In genomic region chr17:64019486-64020067, GRCh38 we compare ENCODE assay signal across 8 cellular contexts. TPM values are rescaled to one million over a fixed set of nuclear protein-coding genes. Genes with fewer than 3 reads are reported as not detected.
DNase-seq lines count a peak whose midpoint lies in the region; ATAC-seq and TF ChIP-seq lines count a peak whose summit lies in the region.

No MANE protein-coding gene starts in this region.

- CTCF ChIA-PET in GM10248 (lab: Yijun Ruan, JAX) = interaction anchor here (0.5 to 6.4 kb wide), 16 partner anchors 10 to 229 kb away, joined by 3 to 71 read pairs (median 5); partner anchors contain the start of genes CD79B and CSHL1

- no peak for TF ChIP-seq CTCF in GM10248 (IDR thresholded peaks at IDR 0.05; ENCODE audit: control extremely low read depth, extremely low read depth, low read depth, missing control alignments)
- no peak for TF ChIP-seq CTCF in ascending aorta (IDR thresholded peaks at IDR 0.05)

- no peak overlapping the region for H3K18ac ChIP-seq in neuronal stem cell (ENCODE audit: low read length)

- H3K4ac ChIP-seq in neuronal stem cell (ENCODE audit: low read length) = no peak overlapping the region

- no peak overlapping the region for H2BK12ac ChIP-seq in neuronal stem cell (ENCODE audit: low read length)

- no peak overlapping the region for H2BK120ac ChIP-seq in neuronal stem cell (ENCODE audit: low read depth, low read length)

- H3K4me3 ChIP-seq in ascending aorta (peak overlapping the region; percentile 26 to 60), neuronal stem cell (ENCODE audit: low read length in 2 of 2) (no peak overlapping the region)

- H3K9me3 ChIP-seq in ascending aorta (no peaks in the 10 kb centered on the region), neuronal stem cell (replicated peaks in 1 of 2; ENCODE audit: control insufficient read depth in 2 of 2, insufficient read depth in 1 of 2, low read depth in 1 of 2, low read length in 2 of 2) (no peaks in the 10 kb centered on the region)

- H4K8ac ChIP-seq in neuronal stem cell (ENCODE audit: low read depth, low read length) = no peak overlapping the region

- DNase-seq in GM10248 (ENCODE audit: extremely low spot score) = peak; percentile 14
- DNase-seq in ascending aorta (ENCODE audit: low spot score in 2 of 2) = peak in 1 of 2 donors; percentile 37
- no peak for DNase-seq in neuronal stem cell (ENCODE audit: low spot score)
- no peak for DNase-seq in NCI-H774 (lab: John Stamatoyannopoulos, UW)
- DNase-seq in KBM-7 = no peak
- no peak for DNase-seq in UCSD-AML1 (lab: John Stamatoyannopoulos, UW; ENCODE audit: unreplicated experiment)

- no peak overlapping the region for H3K4me2 ChIP-seq in neuronal stem cell (ENCODE audit: insufficient read depth, low read length, poor library complexity, severe bottlenecking)

- H3K79me1 ChIP-seq in neuronal stem cell (ENCODE audit: low read depth, low read length) = no peaks in the 10 kb centered on the region

- no peaks in the 10 kb centered on the region for H3K36me3 ChIP-seq in ascending aorta
- no peaks in the 10 kb centered on the region for H3K36me3 ChIP-seq in neuronal stem cell (replicated peaks in 1 of 2; ENCODE audit: control insufficient read depth in 2 of 2, insufficient read depth in 2 of 2, low read length in 2 of 2)

- H2AFZ ChIP-seq in neuronal stem cell (ENCODE audit: low read length) = peak overlapping the region; percentile 60

- no CpG with 5 or more reads among the region's 11 CpGs for WGBS in neuronal stem cell (ENCODE audit: extremely low coverage in 2 of 2, insufficient read length in 2 of 2, insufficient replicate concordance in 1 of 2), 2 donors

- H3K23ac ChIP-seq in neuronal stem cell (ENCODE audit: low read depth, low read length, poor library complexity) = no peak overlapping the region

- H2BK5ac ChIP-seq in neuronal stem cell (ENCODE audit: low read length) = no peak overlapping the region

- H4K91ac ChIP-seq in neuronal stem cell (ENCODE audit: low read depth, low read length, poor library complexity) = no peak overlapping the region

- H2AK5ac ChIP-seq in neuronal stem cell (ENCODE audit: low read depth, low read length) = no peak overlapping the region

- POLR2A ChIA-PET in GM10248 (lab: Yijun Ruan, JAX) = interaction anchor here (0.5 to 1.5 kb wide), 5 partner anchors 87 to 542 kb away, joined by 3 to 11 read pairs (median 8); partner anchors contain the start of gene CD79B

- H3K14ac ChIP-seq in neuronal stem cell (ENCODE audit: low read length) = no peak overlapping the region

- H3K27ac ChIP-seq in ascending aorta = peak overlapping the region; percentile 50 to 56
- no peak overlapping the region for H3K27ac ChIP-seq in neuronal stem cell (replicated peaks; ENCODE audit: low read length)

- H3K27me3 ChIP-seq in ascending aorta (no peaks in the 10 kb centered on the region), neuronal stem cell (ENCODE audit: control insufficient read depth in 3 of 3, insufficient read depth in 3 of 3, low read depth in 1 of 3, low read length in 3 of 3) (peaks cover 0 to 7% (median 0%) of the 10 kb centered on the region in 3 experiments)

- H2BK15ac ChIP-seq in neuronal stem cell (ENCODE audit: low read length) = no peak overlapping the region

- H3K9ac ChIP-seq in neuronal stem cell (ENCODE audit: low read depth, low read length, poor library complexity) = no peak overlapping the region

- H3K4me1 ChIP-seq in ascending aorta = no peaks in the 10 kb centered on the region
- peaks cover 0 to 2% of the 10 kb centered on the region in 2 donors for H3K4me1 ChIP-seq in neuronal stem cell (ENCODE audit: control insufficient read depth in 2 of 2, insufficient read depth in 1 of 2, low read depth in 1 of 2, low read length in 2 of 2)

- intact Hi-C loops in ascending aorta (cut with DNase I) = loop anchor here (10.0 kb wide), 1 partner anchor 265 kb away; no protein-coding TSS in a partner anchor

- ATAC-seq in HG03097 (IDR thresholded peaks at IDR 0.05; ENCODE audit: low FRiP score, unreplicated experiment) = peak; percentile 1
- ATAC-seq in HG03457 (IDR thresholded peaks at IDR 0.05; ENCODE audit: unreplicated experiment) = no peak

- in situ Hi-C loops in KBM-7 (cut with MboI; ENCODE audit: low pct_unique_long_range_greater_than_20kb, low sequenced_read_pairs) = no loop called here

RNA-seq across cellular contexts. Expression of gene ICAM2, which starts 0.9 kb away (rescaled TPM):
- 212 TPM for total RNA-seq in ascending aorta
- polyA plus RNA-seq in neuronal stem cell (2013, experiment 1 of 2) = 0.10 TPM
- polyA plus RNA-seq in neuronal stem cell (2013, experiment 2 of 2) = not detected

RNA-seq across cellular contexts. Expression of gene PRR29, which starts 21.4 kb away (rescaled TPM):
- total RNA-seq in ascending aorta = 1.5 TPM
- 0.43 TPM for polyA plus RNA-seq in neuronal stem cell (2013, experiment 1 of 2)
- 0.57 TPM for polyA plus RNA-seq in neuronal stem cell (2013, experiment 2 of 2)

RNA-seq across cellular contexts. Expression of gene SCN4A, which starts 46.9 kb away (rescaled TPM):
- 1.3 TPM for total RNA-seq in ascending aorta
- 3.9 TPM for polyA plus RNA-seq in neuronal stem cell (2013, experiment 1 of 2)
- polyA plus RNA-seq in neuronal stem cell (2013, experiment 2 of 2) = 3.8 TPM

Comparison
In these comparisons a context has a peak if more than half of its experiments do, and no peak if none do; other contexts are left out.
1. H3K4me3 ChIP-seq: peak in ascending aorta (2 of 2); none in neuronal stem cell (0 of 2).